13 cellular contexts compared by ENCODE assay signal in genomic region chr12:126093911-126094310, GRCh38.
A peak's percentile ranks its signal among the peaks of the same experiment; 100 is the strongest.
DNase-seq lines count a peak whose midpoint lies in the region; ATAC-seq, FAIRE-seq and TF ChIP-seq lines count a peak whose summit lies in the region.
"Had no signal": no experiment of that assay in that cellular context is flagged by ENCODE, and none has a peak within 500 bp of the region (broad histone marks: within the 10 kb centered on the region; RNA-seq: fewer than 3 reads in every experiment).

No MANE protein-coding gene starts in this region.

- no peak for TF ChIP-seq CTCF in bronchial epithelial cell (IDR thresholded peaks at IDR 0.05; ENCODE audit: insufficient read depth, low read length, severe bottlenecking)

- no peaks in the 10 kb centered on the region for H3K36me3 Mint-ChIP-seq in activated CD8-positive, alpha-beta memory T cell treated with anti-CD3 and anti-CD28 coated beads, Interleukin-2, amount 10 ng/mL, durations not matched to agents 7 days and 5 days
- H3K36me3 Mint-ChIP-seq: activated naive CD4-positive, alpha-beta T cell treated with anti-CD3 and anti-CD28 coated beads, Interleukin-2, amount 10 ng/mL, durations not matched to agents 7 days and 5 days; CD4-positive, CD25-positive, alpha-beta regulatory T cell had no signal

- H3K9me3 Mint-ChIP-seq in activated CD8-positive, alpha-beta memory T cell treated with anti-CD3 and anti-CD28 coated beads, Interleukin-2, amount 10 ng/mL, durations not matched to agents 7 days and 5 days (ENCODE audit: low read depth), result peaks cover 10% of the 10 kb centered on the region

- no peak for FAIRE-seq in bronchial epithelial cell (lab: Jason Lieb, UNC)

- no peak overlapping the region for H3K27ac Mint-ChIP-seq in activated CD8-positive, alpha-beta memory T cell treated with anti-CD3 and anti-CD28 coated beads, Interleukin-2, amount 10 ng/mL, durations not matched to agents 7 days and 5 days
- H3K27ac Mint-ChIP-seq: activated naive CD4-positive, alpha-beta T cell treated with anti-CD3 and anti-CD28 coated beads, Interleukin-2, amount 10 ng/mL, durations not matched to agents 7 days and 5 days; CD4-positive, CD25-positive, alpha-beta regulatory T cell had no signal

- CTCF ChIA-PET in activated CD8-positive, alpha-beta memory T cell treated with anti-CD3 and anti-CD28 coated beads, Interleukin-2, amount 10 ng/mL, durations not matched to agents 7 days and 5 days (lab: Charles Lee), result no interaction called here

- H3K4me3 Mint-ChIP-seq in activated CD8-positive, alpha-beta memory T cell treated with anti-CD3 and anti-CD28 coated beads, Interleukin-2, amount 10 ng/mL, durations not matched to agents 7 days and 5 days, result no peak overlapping the region
- H3K4me3 Mint-ChIP-seq: activated naive CD4-positive, alpha-beta T cell treated with anti-CD3 and anti-CD28 coated beads, Interleukin-2, amount 10 ng/mL, durations not matched to agents 7 days and 5 days; CD4-positive, CD25-positive, alpha-beta regulatory T cell had no signal

- no peaks in the 10 kb centered on the region for H3K36me3 ChIP-seq in bronchial epithelial cell (ENCODE audit: control insufficient read depth, insufficient read depth, low read length)
- H3K36me3 ChIP-seq: colonic mucosa, ovary had no signal

- no peak for ATAC-seq in activated CD8-positive, alpha-beta memory T cell treated with anti-CD3 and anti-CD28 coated beads, Interleukin-2, amount 10 ng/mL, durations not matched to agents 7 days and 5 days
- ATAC-seq: foreskin keratinocyte had no signal

- no peaks in the 10 kb centered on the region for H3K27me3 ChIP-seq in bronchial epithelial cell (ENCODE audit: control insufficient read depth, insufficient read depth, low read length)
- H3K27me3 ChIP-seq: colonic mucosa, foreskin keratinocyte, ovary had no signal

- no peak overlapping the region for H3K4me3 ChIP-seq in bronchial epithelial cell (ENCODE audit: low read depth, low read length)
- H3K4me3 ChIP-seq: colonic mucosa, ovary had no signal

- H3K27me3 Mint-ChIP-seq in activated CD8-positive, alpha-beta memory T cell treated with anti-CD3 and anti-CD28 coated beads, Interleukin-2, amount 10 ng/mL, durations not matched to agents 7 days and 5 days, result no peaks in the 10 kb centered on the region
- H3K27me3 Mint-ChIP-seq: activated naive CD4-positive, alpha-beta T cell treated with anti-CD3 and anti-CD28 coated beads, Interleukin-2, amount 10 ng/mL, durations not matched to agents 7 days and 5 days; CD4-positive, CD25-positive, alpha-beta regulatory T cell had no signal

- H3K4me1 Mint-ChIP-seq in activated CD8-positive, alpha-beta memory T cell treated with anti-CD3 and anti-CD28 coated beads, Interleukin-2, amount 10 ng/mL, durations not matched to agents 7 days and 5 days, result no peaks in the 10 kb centered on the region
- H3K4me1 Mint-ChIP-seq: activated naive CD4-positive, alpha-beta T cell treated with anti-CD3 and anti-CD28 coated beads, Interleukin-2, amount 10 ng/mL, durations not matched to agents 7 days and 5 days; CD4-positive, CD25-positive, alpha-beta regulatory T cell had no signal

- peak; percentile 16 for DNase-seq in ELF-1 (ENCODE audit: low read depth, low spot score)
- DNase-seq in NCI-H2029 (lab: John Stamatoyannopoulos, UW), result peak; percentile 5
- DNase-seq in bronchial epithelial cell (ENCODE audit: low read depth), result peak; percentile 18
- DNase-seq in medulla oblongata (ENCODE audit: extremely low spot score), result peak; percentile 12
- no peak for DNase-seq in activated T-cell treated with anti-CD3 and anti-CD28 coated beads for 4 hours
- no peak for DNase-seq in activated CD8-positive, alpha-beta memory T cell treated with anti-CD3 and anti-CD28 coated beads, Interleukin-2, amount 10 ng/mL, durations not matched to agents 7 days and 5 days
- no peak for DNase-seq in AG08396 (ENCODE audit: low spot score)
- no peak for DNase-seq in activated T-cell treated with anti-CD3 and anti-CD28 coated beads, Interleukin-2, amount 50 U/mL, for 1 hour
- DNase-seq: activated naive CD4-positive, alpha-beta T cell treated with anti-CD3 and anti-CD28 coated beads, Interleukin-2, amount 10 ng/mL, durations not matched to agents 7 days and 5 days; CD4-positive, CD25-positive, alpha-beta regulatory T cell; colonic mucosa; ovary had no signal

Comparison
In these comparisons a context has a peak if more than half of its experiments do, and no peak if none do; other contexts are left out.
1. DNase-seq: peak in ELF-1 (single experiment), NCI-H2029 (single experiment), bronchial epithelial cell (single experiment) and medulla oblongata (single experiment); none in activated T-cell treated with anti-CD3 and anti-CD28 coated beads for 4 hours (single experiment), activated CD8-positive, alpha-beta memory T cell treated with anti-CD3 and anti-CD28 coated beads, Interleukin-2, amount 10 ng/mL, durations not matched to agents 7 days and 5 days (single experiment), AG08396 (single experiment) and activated T-cell treated with anti-CD3 and anti-CD28 coated beads, Interleukin-2, amount 50 U/mL, for 1 hour (single experiment).